ENCODE assay signal across 23 cellular contexts in genomic region chr19:495047-495439, GRCh38. TPM values are rescaled to one million over a fixed set of nuclear protein-coding genes. Genes with fewer than 3 reads are reported as not detected.
DNase-seq lines count a peak whose midpoint lies in the region; ATAC-seq, FAIRE-seq and TF ChIP-seq lines count a peak whose summit lies in the region.
"Had no signal": no experiment of that assay in that cellular context is flagged by ENCODE, and none has a peak within 500 bp of the region (broad histone marks: within the 10 kb centered on the region; RNA-seq: fewer than 3 reads in every experiment).

No MANE protein-coding gene starts in this region.

- no peak overlapping the region for H4K8ac ChIP-seq in H1 (ENCODE audit: extremely low read depth, insufficient read depth, low read length)

- intact Hi-C loops in right cardiac atrium (cut with DNase I), result no loop called here
- intact Hi-C loops in Right ventricle myocardium inferior (cut with DNase I), result no loop called here
- intact Hi-C loops in psoas muscle (cut with DNase I), result no loop called here

- H3K4me1 ChIP-seq in right cardiac atrium (ENCODE audit: control insufficient read depth, insufficient read depth, low read length) (no peaks in the 10 kb centered on the region), HUES48 (ENCODE audit: control insufficient read depth, insufficient read depth, low read length) (no peaks in the 10 kb centered on the region), H1 (replicated peaks in 1 of 4; ENCODE audit: control insufficient read depth in 3 of 4, insufficient read depth in 4 of 4, low read length in 3 of 4) (peaks cover 0 to 13% (median 9%) of the 10 kb centered on the region in 4 experiments; a peak in 5 of 7 replicates), psoas muscle (peaks cover 7% of the 10 kb centered on the region)

- H3K9ac ChIP-seq in HUES48 (ENCODE audit: low read depth, low read length) (no peak overlapping the region), H1 (replicated peaks in 1 of 4; ENCODE audit: extremely low read depth in 1 of 4, low read depth in 3 of 4, low read length in 3 of 4) (no peak overlapping the region)
- H3K9ac ChIP-seq: BLaER1 treated with 17β-estradiol and CSF1 and Interleukin-3, amounts not matched to agents 10 nM and 100 nM; GM23248 had no signal

- CTCF ChIA-PET in H1 (lab: Charles Lee; ENCODE audit: partially characterized antibody), result interaction anchor here (0.5 to 3.7 kb wide), 18 partner anchors 9 to 386 kb away, joined by 3 to 21 read pairs (median 6); partner anchors contain the start of genes CDC34 and MIER2

- no peak for TF ChIP-seq EP300 in H1 (IDR thresholded peaks at IDR 0.05; ENCODE audit: borderline replicate concordance in 1 of 2, low read depth in 2 of 2, low read length in 2 of 2)

- no peak overlapping the region for H3K4ac ChIP-seq in H1 (replicated peaks; ENCODE audit: insufficient read length, low read depth, low read length)

- H3K79me1 ChIP-seq in H1 (ENCODE audit: low read depth, low read length), result no peaks in the 10 kb centered on the region

- H3K23me2 ChIP-seq in H1 (ENCODE audit: low read depth, low read length), result peaks cover 10% of the 10 kb centered on the region; the same call in 1 of the 2 replicates

- H4K5ac ChIP-seq in H1 (ENCODE audit: insufficient read length, low read depth, low read length), result no peak overlapping the region

- H3K23ac ChIP-seq in H1 (ENCODE audit: insufficient read length), result no peak overlapping the region

- H2AFZ ChIP-seq in H1 (ENCODE audit: low read length), result no peak overlapping the region
- H2AFZ ChIP-seq: GM23248 had no signal

- H3K9me3 ChIP-seq in right cardiac atrium (ENCODE audit: control insufficient read depth, low read length) (no peaks in the 10 kb centered on the region), HUES48 (ENCODE audit: control insufficient read depth, insufficient read depth, low read length) (no peaks in the 10 kb centered on the region), H1 (ENCODE audit: insufficient read depth in 2 of 2, low read depth in 1 of 2, low read length in 1 of 2) (peaks cover 0 to 2% of the 10 kb centered on the region in 2 experiments; a peak in 1 of 4 replicates), psoas muscle (no peaks in the 10 kb centered on the region)

- H4K91ac ChIP-seq in H1 (replicated peaks; ENCODE audit: insufficient read length, low read length), result no peak overlapping the region

- ATAC-seq in right cardiac atrium (no peak), Right ventricle myocardium inferior (no peak), psoas muscle (no peak), HG03520 (IDR thresholded peaks at IDR 0.05; ENCODE audit: unreplicated experiment) (no peak)

- TF ChIP-seq CTCF in H1 (IDR thresholded peaks at IDR 0.05; ENCODE audit: control extremely low read depth in 1 of 3, insufficient read depth in 1 of 3, low read depth in 1 of 3, low read length in 3 of 3) (no peak), psoas muscle (IDR thresholded peaks at IDR 0.05) (no peak)

- POLR2A ChIA-PET in H1 (lab: Charles Lee; ENCODE audit: partially characterized antibody), result interaction anchor here (1.0 to 1.5 kb wide), 4 partner anchors 12 to 147 kb away, joined by 3 to 5 read pairs (median 4); partner anchors contain the start of gene TPGS1

- no peak overlapping the region for H3K4me2 ChIP-seq in H1 (ENCODE audit: insufficient read depth in 1 of 2, low read depth in 2 of 2, low read length in 2 of 2)

- H3K27ac ChIP-seq in right cardiac atrium (ENCODE audit: low read length), result no peak overlapping the region
- peak overlapping the region; percentile 17 for H3K27ac ChIP-seq in HUES48 (ENCODE audit: low read depth, low read length)
- H3K27ac ChIP-seq in H1 (ENCODE audit: low read depth, low read length), result no peak overlapping the region
- no peak overlapping the region for H3K27ac ChIP-seq in psoas muscle
- H3K27ac ChIP-seq: BLaER1 treated with 17β-estradiol and CSF1 and Interleukin-3, amounts not matched to agents 10 nM and 100 nM; GM23248; RWPE1 had no signal

- DNase-seq in right cardiac atrium (peak in 2 of 3 donors; percentile 34 to 47), Right ventricle myocardium inferior (ENCODE audit: missing footprints) (no peak), H1 (ENCODE audit: low read depth in 1 of 2, low spot score in 2 of 2) (no peak), psoas muscle (peak; percentile 2 to 44), NCI-H2227 treated with DMSO at 0.1 percent for 48 hours (lab: John Stamatoyannopoulos, UW) (no peak), NCI-H2107 treated with DMSO at 0.1 percent for 48 hours (lab: John Stamatoyannopoulos, UW; ENCODE audit: unreplicated experiment) (no peak)
- DNase-seq: COR-L47, HCEC 1CT, NCI-H1048, NCI-H2029 treated with DMSO at 0.1 percent for 48 hours, NCI-H226, NCI-H510A, SHP77 treated with DMSO at 0.1 percent for 48 hours had no signal

- H2BK5ac ChIP-seq in H1 (ENCODE audit: low read depth, low read length), result peak overlapping the region; percentile 66; the same call in 1 of the 2 replicates

- no peak for TF ChIP-seq POLR2A in H1 (IDR thresholded peaks at IDR 0.05; ENCODE audit: control extremely low read depth in 1 of 2, low read depth in 2 of 2, low read length in 2 of 2)

- no peak overlapping the region for H3K14ac ChIP-seq in H1 (ENCODE audit: insufficient read length)

- no peak for FAIRE-seq in H1 (lab: Jason Lieb, UNC)

- no peaks in the 10 kb centered on the region for H3K79me2 ChIP-seq in H1 (ENCODE audit: control insufficient read depth in 1 of 2, insufficient read depth in 2 of 2, low read length in 2 of 2)

- H3K4me3 ChIP-seq in right cardiac atrium (ENCODE audit: low read length) (no peak overlapping the region), HUES48 (ENCODE audit: low read depth, low read length) (no peak overlapping the region), H1 (ENCODE audit: extremely low read depth in 1 of 4, insufficient read depth in 2 of 4, low read depth in 3 of 4, low read length in 4 of 4) (no peak overlapping the region), psoas muscle (no peak overlapping the region)
- H3K4me3 ChIP-seq: BLaER1 treated with 17β-estradiol and CSF1 and Interleukin-3, amounts not matched to agents 10 nM and 100 nM; GM23248 had no signal

- no peak overlapping the region for H2BK12ac ChIP-seq in H1 (ENCODE audit: low read depth, low read length)

- peaks cover 0 to 8% of the 10 kb centered on the region in 2 experiments for H4K20me1 ChIP-seq in H1 (replicated peaks in 1 of 2; ENCODE audit: control insufficient read depth in 1 of 2, insufficient read depth in 2 of 2, low read length in 2 of 2)

- no peak overlapping the region for H2BK20ac ChIP-seq in H1 (ENCODE audit: low read length)

- H3K27me3 ChIP-seq in right cardiac atrium (ENCODE audit: control insufficient read depth, insufficient read depth), result no peaks in the 10 kb centered on the region
- peaks cover 24% of the 10 kb centered on the region for H3K27me3 ChIP-seq in HUES48 (ENCODE audit: control insufficient read depth, insufficient read depth, low read length)
- peaks cover 19 to 25% (median 22%) of the 10 kb centered on the region in 4 experiments for H3K27me3 ChIP-seq in H1 (replicated peaks in 1 of 4; ENCODE audit: control insufficient read depth in 3 of 4, extremely low read depth in 1 of 4, insufficient read depth in 3 of 4, low read length in 3 of 4)
- H3K27me3 ChIP-seq in psoas muscle (ENCODE audit: insufficient read depth in 3 of 3, low read length in 2 of 3), result peaks cover 0 to 34% (median 20%) of the 10 kb centered on the region in 3 donors

- H2BK120ac ChIP-seq in H1 (replicated peaks; ENCODE audit: low read depth, low read length), result no peak overlapping the region

- H3K18ac ChIP-seq in H1 (ENCODE audit: extremely low read depth, low read length), result no peak overlapping the region

- 59% methylated on average over 11 of the region's 11 CpGs for WGBS in right cardiac atrium
- WGBS in H1 (ENCODE audit: extremely low coverage in 1 of 2, insufficient coverage in 1 of 2, insufficient read length in 1 of 2, insufficient replicate concordance in 2 of 2, low coverage in 1 of 2, low lambda C conversion rate in 2 of 2, missing lambda C conversion rate in 1 of 2), 2 experiments, result 90% methylated on average over 5 of the region's 11 CpGs; no CpG with 5 or more reads in 1 of the 2 experiments
- 40 to 45% (median 43%) methylated on average over 11 of the region's 11 CpGs for WGBS in psoas muscle, 3 donors

- no peak for TF ChIP-seq RAD21 in H1 (IDR thresholded peaks at IDR 0.05 in 1 of 2, conservative IDR thresholded peaks at IDR 0.05 in 1 of 2; ENCODE audit: low read depth in 2 of 2, low read length in 2 of 2)

- H2BK15ac ChIP-seq in H1 (ENCODE audit: low read length), result peak overlapping the region; percentile 81; the same call in 1 of the 2 replicates

- H3K36me3 ChIP-seq in HUES48 (ENCODE audit: control insufficient read depth, insufficient read depth, low read length) (no peaks in the 10 kb centered on the region), H1 (ENCODE audit: control insufficient read depth in 2 of 4, insufficient read depth in 4 of 4, low read length in 3 of 4) (peaks cover 0 to 3% (median 0%) of the 10 kb centered on the region in 4 experiments; a peak in 1 of 8 replicates), psoas muscle (ENCODE audit: insufficient read depth in 1 of 2, low read depth in 1 of 2) (no peaks in the 10 kb centered on the region)
- H3K36me3 ChIP-seq: BLaER1 treated with 17β-estradiol and CSF1 and Interleukin-3, amounts not matched to agents 10 nM and 100 nM had no signal

- no peak overlapping the region for H3K56ac ChIP-seq in H1 (replicated peaks; ENCODE audit: insufficient read length, low read depth, low read length)

- 0 out of 2 replicates have a peak overlapping the region, but pooled peaks have one; percentile 33 for H2AK5ac ChIP-seq in H1 (ENCODE audit: low read depth, low read length)

RNA-seq across cellular contexts. Expression of gene MADCAM1, which starts 1.2 kb away (rescaled TPM):
- total RNA-seq in right cardiac atrium, result under 1 TPM; 0.28 to 0.59 (median 0.36) TPM
- polyA plus RNA-seq in right cardiac atrium, result 0.27 TPM
- 0.19 TPM for total RNA-seq in Right ventricle myocardium inferior
- total RNA-seq in H1 (2021; fragmentation: NEBNext Ultra II Directional; extraction: Animal tissue kit (Norgen Biotek cat#: 25700)), result 3.0 and 3.1 TPM in 2 replicates
- 2.3 and 5.3 TPM in 2 replicates for polyA plus RNA-seq in H1 (2011; rRNA removed)
- polyA plus RNA-seq in H1 (2011; cell fraction: cytosol; rRNA removed), result 2.9 TPM
- polyA plus RNA-seq in H1 (2011; cell fraction: nucleus; rRNA removed), result 6.2 TPM
- 1.3 to 3.4 TPM (median 2.3 TPM) in 4 replicates for polyA plus RNA-seq in H1 (2012, experiment 1 of 2)
- 1.0 TPM for polyA plus RNA-seq in H1 (2012, experiment 2 of 2)
- polyA plus RNA-seq in H1 (2013, experiment 1 of 2), result 2.6 TPM
- polyA plus RNA-seq in H1 (2013, experiment 2 of 2), result 2.6 TPM
- polyA minus RNA-seq in H1 (2011; rRNA and poly(A)+ RNA removed), result 0.44 and 0.57 TPM in 2 replicates
- 3.5 TPM for polyA minus RNA-seq in H1 (2011; cell fraction: cytosol; rRNA and poly(A)+ RNA removed)
- polyA minus RNA-seq in H1 (2011; cell fraction: nucleus; rRNA and poly(A)+ RNA removed), result 1.9 TPM
- total RNA-seq in psoas muscle, result under 1 TPM; 0.26 to 0.40 (median 0.35) TPM
- 1 to 10 TPM in 1 of 3 donors, under 1 TPM in 2; 0.08 to 1.8 (median 0.33) TPM for polyA plus RNA-seq in psoas muscle
- total RNA-seq: Daoy had no signal
- polyA plus RNA-seq: AG04450 had no signal

RNA-seq across cellular contexts. Expression of gene TPGS1, which starts 12.3 kb away (rescaled TPM):
- total RNA-seq in right cardiac atrium (10 to 100 TPM; 10.9 to 15.6 (median 14.7) TPM), Right ventricle myocardium inferior (10.3 TPM), psoas muscle (10 to 100 TPM in 2 of 4 donors, 1 to 10 TPM in 2; 8.9 to 16.3 (median 10.2) TPM)
- polyA plus RNA-seq in right cardiac atrium (21.3 TPM), H1 (2011; rRNA removed) (10.6 and 11.8 TPM in 2 replicates), psoas muscle (10 to 100 TPM in 2 of 3 donors, 1 to 10 TPM in 1; 9.8 to 16.6 (median 12.6) TPM)
- 9.1 and 10.2 TPM in 2 replicates for total RNA-seq in H1 (2021; fragmentation: NEBNext Ultra II Directional; extraction: Animal tissue kit (Norgen Biotek cat#: 25700))
- 12.2 TPM for polyA plus RNA-seq in H1 (2011; cell fraction: cytosol; rRNA removed)
- 8.0 TPM for polyA plus RNA-seq in H1 (2011; cell fraction: nucleus; rRNA removed)
- polyA plus RNA-seq in H1 (2012, experiment 1 of 2), result 3.4 to 7.4 TPM (median 7.1 TPM) in 4 replicates
- 2.8 TPM for polyA plus RNA-seq in H1 (2012, experiment 2 of 2)
- 4.2 TPM for polyA plus RNA-seq in H1 (2013, experiment 1 of 2)
- polyA plus RNA-seq in H1 (2013, experiment 2 of 2), result 4.2 TPM
- polyA minus RNA-seq in H1 (2011; rRNA and poly(A)+ RNA removed), result 0.59 and 0.60 TPM in 2 replicates
- 3.4 TPM for polyA minus RNA-seq in H1 (2011; cell fraction: cytosol; rRNA and poly(A)+ RNA removed)
- 6.8 TPM for polyA minus RNA-seq in H1 (2011; cell fraction: nucleus; rRNA and poly(A)+ RNA removed)

RNA-seq across cellular contexts. Expression of gene SHC2, which starts 34.2 kb away (rescaled TPM):
- total RNA-seq in right cardiac atrium (10 to 100 TPM; 14.3 to 20.0 (median 17.6) TPM), Right ventricle myocardium inferior (10.7 TPM), psoas muscle (1 to 10 TPM; 4.5 to 9.7 (median 5.4) TPM)
- polyA plus RNA-seq in right cardiac atrium (21.0 TPM), H1 (2011; rRNA removed) (7.3 and 11.3 TPM in 2 replicates), psoas muscle (1 to 10 TPM; 2.2 to 2.8 (median 2.2) TPM)
- total RNA-seq in H1 (2021; fragmentation: NEBNext Ultra II Directional; extraction: Animal tissue kit (Norgen Biotek cat#: 25700)), result 3.5 and 4.4 TPM in 2 replicates
- 8.0 TPM for polyA plus RNA-seq in H1 (2011; cell fraction: cytosol; rRNA removed)
- polyA plus RNA-seq in H1 (2011; cell fraction: nucleus; rRNA removed), result 43.5 TPM
- 4.7 to 7.8 TPM (median 6.4 TPM) in 4 replicates for polyA plus RNA-seq in H1 (2012, experiment 1 of 2)
- 3.1 TPM for polyA plus RNA-seq in H1 (2012, experiment 2 of 2)
- 2.3 TPM for polyA plus RNA-seq in H1 (2013, experiment 1 of 2)
- 2.4 TPM for polyA plus RNA-seq in H1 (2013, experiment 2 of 2)
- polyA minus RNA-seq in H1 (2011; rRNA and poly(A)+ RNA removed), result 2.3 and 3.7 TPM in 2 replicates
- 10.8 TPM for polyA minus RNA-seq in H1 (2011; cell fraction: cytosol; rRNA and poly(A)+ RNA removed)
- 5.7 TPM for polyA minus RNA-seq in H1 (2011; cell fraction: nucleus; rRNA and poly(A)+ RNA removed)
- total RNA-seq: GM23248, HT-29 had no signal
- polyA plus RNA-seq: CD4-positive, alpha-beta memory T cell; GM23248 had no signal

RNA-seq across cellular contexts. Expression of gene CDC34, which starts 36.5 kb away (rescaled TPM):
- total RNA-seq in right cardiac atrium (10 to 100 TPM; 66.8 to 78.4 (median 74.3) TPM), Right ventricle myocardium inferior (109 TPM), psoas muscle (100 to 1,000 TPM in 1 of 4 donors, 10 to 100 TPM in 3; 72.6 to 107 (median 83.0) TPM)
- polyA plus RNA-seq in right cardiac atrium (95.8 TPM), H1 (2011; rRNA removed) (95.9 and 152 TPM in 2 replicates), psoas muscle (100 to 1,000 TPM; 113 to 160 (median 123) TPM)
- 129 and 133 TPM in 2 replicates for total RNA-seq in H1 (2021; fragmentation: NEBNext Ultra II Directional; extraction: Animal tissue kit (Norgen Biotek cat#: 25700))
- 118 TPM for polyA plus RNA-seq in H1 (2011; cell fraction: cytosol; rRNA removed)
- 164 TPM for polyA plus RNA-seq in H1 (2011; cell fraction: nucleus; rRNA removed)
- polyA plus RNA-seq in H1 (2012, experiment 1 of 2), result 96.1 to 118 TPM (median 105 TPM) in 4 replicates
- 88.6 TPM for polyA plus RNA-seq in H1 (2012, experiment 2 of 2)
- 91.1 TPM for polyA plus RNA-seq in H1 (2013, experiment 1 of 2)
- 90.3 TPM for polyA plus RNA-seq in H1 (2013, experiment 2 of 2)
- 24.6 and 40.1 TPM in 2 replicates for polyA minus RNA-seq in H1 (2011; rRNA and poly(A)+ RNA removed)
- 50.3 TPM for polyA minus RNA-seq in H1 (2011; cell fraction: cytosol; rRNA and poly(A)+ RNA removed)
- polyA minus RNA-seq in H1 (2011; cell fraction: nucleus; rRNA and poly(A)+ RNA removed), result 45.6 TPM

RNA-seq across cellular contexts. Expression of gene GZMM, which starts 48.8 kb away (rescaled TPM):
- total RNA-seq in right cardiac atrium, result under 1 TPM in 2 of 4 donors, not detected in 2; 0.26 to 0.32 TPM
- 0.43 TPM for polyA plus RNA-seq in right cardiac atrium
- total RNA-seq in Right ventricle myocardium inferior, result not detected
- total RNA-seq in H1 (2021; fragmentation: NEBNext Ultra II Directional; extraction: Animal tissue kit (Norgen Biotek cat#: 25700)), result 0.32 and 0.59 TPM in 2 replicates
- polyA plus RNA-seq in H1 (2011; rRNA removed), result 0.09 and 0.19 TPM in 2 replicates
- polyA plus RNA-seq in H1 (2011; cell fraction: cytosol; rRNA removed), result 0.26 TPM
- 0.91 TPM for polyA plus RNA-seq in H1 (2011; cell fraction: nucleus; rRNA removed)
- polyA plus RNA-seq in H1 (2012, experiment 1 of 2), result 0.20 to 0.40 TPM in 2 of 4 replicates, not detected in the others
- 0.45 TPM for polyA plus RNA-seq in H1 (2012, experiment 2 of 2)
- polyA plus RNA-seq in H1 (2013, experiment 1 of 2), result 0.12 TPM
- 0.22 TPM for polyA plus RNA-seq in H1 (2013, experiment 2 of 2)
- polyA minus RNA-seq in H1 (2011; rRNA and poly(A)+ RNA removed), result not detected in 2 replicates
- not detected for polyA minus RNA-seq in H1 (2011; cell fraction: cytosol; rRNA and poly(A)+ RNA removed)
- polyA minus RNA-seq in H1 (2011; cell fraction: nucleus; rRNA and poly(A)+ RNA removed), result not detected
- not detected for total RNA-seq in psoas muscle
- polyA plus RNA-seq in psoas muscle, result under 1 TPM; 0.11 to 0.23 (median 0.14) TPM
- total RNA-seq: A172, GM23248, HT-29 had no signal
- polyA plus RNA-seq: AG04450, GM23248 had no signal

Comparison
In these comparisons a context has a peak if more than half of its experiments do, and no peak if none do; other contexts are left out.
1. DNase-seq: peak in right cardiac atrium (2 of 3) and psoas muscle (2 of 2); none in Right ventricle myocardium inferior (single experiment), H1 (0 of 2), NCI-H2227 treated with DMSO at 0.1 percent for 48 hours (single experiment) and NCI-H2107 treated with DMSO at 0.1 percent for 48 hours (single experiment).